In the genomic region with DNA sequence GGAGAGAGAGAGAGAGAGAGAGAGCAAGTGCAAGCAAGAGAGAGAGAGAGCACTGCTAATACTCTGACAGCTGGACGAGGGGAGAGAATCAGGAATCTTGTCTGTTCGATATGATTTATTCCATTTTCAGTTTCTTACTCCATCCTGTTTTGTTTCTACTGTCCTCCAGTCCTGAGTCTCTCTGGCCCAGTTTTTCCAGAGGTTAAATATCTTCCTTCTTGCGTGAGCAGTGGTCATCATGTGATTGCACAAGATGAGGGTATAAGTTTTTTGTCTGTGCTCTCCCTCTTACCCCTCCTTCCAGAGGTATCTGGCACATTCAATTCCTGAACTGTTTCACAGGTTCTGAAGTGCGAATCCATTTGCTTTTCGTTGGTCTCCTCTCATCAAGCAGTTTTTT, we compare ENCODE assay signal across 29 cellular contexts. TPM values are rescaled to one million over a fixed set of nuclear protein-coding genes. Genes with fewer than 3 reads are reported as not detected.
A peak's percentile ranks its signal among the peaks of the same experiment; 100 is the strongest.
DNase-seq lines count a peak whose midpoint lies in the region; FAIRE-seq and TF ChIP-seq lines count a peak whose summit lies in the region.
"Had no signal": no experiment of that assay in that cellular context is flagged by ENCODE, and none has a peak within 500 bp of the region (broad histone marks: within the 10 kb centered on the region; RNA-seq: fewer than 3 reads in every experiment).

No MANE protein-coding gene starts in this region.

- intact Hi-C loops in kidney (cut with DNase I) (no loop called here), transverse colon (cut with DNase I; ENCODE audit: low total_unique reads) (no loop called here)

- DNase-seq in amniotic epithelial cell (ENCODE audit: low read depth), result peak; percentile 87
- DNase-seq in fibroblast of pulmonary artery (ENCODE audit: low read depth), result peak; percentile 20
- no peak for DNase-seq in osteoblast (ENCODE audit: insufficient read length, low spot score, missing footprints)
- DNase-seq in COR-L47 (lab: John Stamatoyannopoulos, UW), result no peak
- no peak for DNase-seq in kidney
- DNase-seq in NCI-H1436 treated with DMSO at 0.1 percent for 48 hours (lab: John Stamatoyannopoulos, UW), result no peak
- no peak for DNase-seq in transverse colon
- DNase-seq: BE2C; Calu3; CD8-positive, alpha-beta memory T cell; DMS79 treated with DMSO at 0.1 percent for 48 hours; GF-D8; Karpas-422; NCI-H1092; NCI-H1417 treated with DMSO at 0.1 percent for 48 hours; NCI-H187; NCI-H2081 treated with DMSO at 0.1 percent for 48 hours; NCI-H2171; NCI-H226; NCI-H510A; NCI-H69; OCI-M1; Peyer's patch; SHP77 treated with DMSO at 0.1 percent for 48 hours had no signal

- H3K4me2 ChIP-seq in osteoblast (ENCODE audit: insufficient read depth, low read length), result no peak overlapping the region

- H3K4me1 ChIP-seq in osteoblast (ENCODE audit: insufficient read depth, low read length), result peaks cover 23% of the 10 kb centered on the region
- no peaks in the 10 kb centered on the region for H3K4me1 ChIP-seq in kidney (ENCODE audit: control insufficient read depth in 1 of 2, insufficient read depth in 1 of 2, low read depth in 1 of 2, low read length in 2 of 2)
- H3K4me1 ChIP-seq in transverse colon, result no peaks in the 10 kb centered on the region
- H3K4me1 ChIP-seq: BE2C, Peyer's patch had no signal

- no peak for FAIRE-seq in kidney (lab: Jason Lieb, UNC)
- FAIRE-seq: GM12891 had no signal

- no peaks in the 10 kb centered on the region for H4K20me1 ChIP-seq in osteoblast (ENCODE audit: insufficient read depth, low read length)

- H3K27me3 ChIP-seq in osteoblast (ENCODE audit: insufficient read depth, low read length) (no peaks in the 10 kb centered on the region), transverse colon (no peaks in the 10 kb centered on the region)
- H3K27me3 ChIP-seq: BE2C, Peyer's patch had no signal

- H3K36me3 ChIP-seq in osteoblast (ENCODE audit: insufficient read depth, low read length) (no peaks in the 10 kb centered on the region), kidney (ENCODE audit: control insufficient read depth in 1 of 2, insufficient read depth in 2 of 2, low read length in 2 of 2) (no peaks in the 10 kb centered on the region), transverse colon (no peaks in the 10 kb centered on the region)
- H3K36me3 ChIP-seq: BE2C, Peyer's patch had no signal

- no peak overlapping the region for H3K4me3 ChIP-seq in fibroblast of pulmonary artery (replicated peaks; ENCODE audit: low read depth, low read length)
- H3K4me3 ChIP-seq in osteoblast (ENCODE audit: insufficient read depth, low read length), result no peak overlapping the region
- no peak overlapping the region for H3K4me3 ChIP-seq in kidney (ENCODE audit: low read length in 2 of 2)
- H3K4me3 ChIP-seq in transverse colon, result no peak overlapping the region
- H3K4me3 ChIP-seq: Peyer's patch, SK-N-MC had no signal

- H3K79me2 ChIP-seq in osteoblast (ENCODE audit: insufficient read depth, low read length), result no peaks in the 10 kb centered on the region

- H3K27ac ChIP-seq in osteoblast (ENCODE audit: low read depth, low read length) (no peak overlapping the region), kidney (ENCODE audit: low read depth in 2 of 2, low read length in 2 of 2) (no peak overlapping the region), transverse colon (no peak overlapping the region)
- H3K27ac ChIP-seq: Peyer's patch, SK-N-MC had no signal

- TF ChIP-seq CTCF in fibroblast of pulmonary artery (IDR thresholded peaks at IDR 0.05; ENCODE audit: low read length, missing control alignments) (no peak), osteoblast (IDR thresholded peaks at IDR 0.05; ENCODE audit: extremely low read depth, low read depth, low read length) (no peak), kidney (IDR thresholded peaks at IDR 0.05; ENCODE audit: borderline replicate concordance, extremely low read depth, insufficient read depth) (no peak), transverse colon (IDR thresholded peaks at IDR 0.05) (no peak)

- 74% methylated on average over 5 of the region's 5 CpGs; no CpG with 5 or more reads in 1 of the 2 donors for WGBS in transverse colon (ENCODE audit: low coverage in 1 of 2), 2 donors

- in situ Hi-C loops in transverse colon (cut with MboI; ENCODE audit: low pct_ligation_motif_present in 1 of 4, low pct_unique_long_range_greater_than_20kb in 1 of 4, low sequenced_read_pairs in 3 of 4), result no loop called here

- H3K9ac ChIP-seq in kidney (ENCODE audit: low read length in 2 of 2), result no peak overlapping the region

- TF ChIP-seq EP300 in transverse colon (IDR thresholded peaks at IDR 0.05; ENCODE audit: low read depth), result no peak

- H3K9me3 ChIP-seq in osteoblast (ENCODE audit: low read depth, low read length) (no peaks in the 10 kb centered on the region), kidney (ENCODE audit: control insufficient read depth in 1 of 2, low read length in 2 of 2) (no peaks in the 10 kb centered on the region), transverse colon (no peaks in the 10 kb centered on the region)
- H3K9me3 ChIP-seq: BE2C, Peyer's patch had no signal

- H2AFZ ChIP-seq in osteoblast (ENCODE audit: low read length), result peak overlapping the region; percentile 49

- TF ChIP-seq POLR2A in transverse colon (IDR thresholded peaks at IDR 0.05), result no peak

RNA-seq across cellular contexts. Expression of a gene that starts 16.8 kb away (rescaled TPM):
- total RNA-seq in osteoblast (not detected in 2 replicates), kidney (not detected), transverse colon (not detected)
- not detected for polyA plus RNA-seq in kidney (ENCODE audit: insufficient read depth, low read depth, low replicate concordance)
- total RNA-seq: A673; Calu3; CD8-positive, alpha-beta memory T cell; HT-29; Peyer's patch had no signal
- polyA plus RNA-seq: CD14-positive monocyte; CD8-positive, alpha-beta memory T cell had no signal

Comparison
In these comparisons a context has a peak if more than half of its experiments do, and no peak if none do; other contexts are left out.
1. DNase-seq: peak in amniotic epithelial cell (single experiment) and fibroblast of pulmonary artery (single experiment); none in osteoblast (single experiment), COR-L47 (single experiment), kidney (single experiment), NCI-H1436 treated with DMSO at 0.1 percent for 48 hours (single experiment) and transverse colon (single experiment).